In genomic region chr3:51390600-51391074, GRCh38 we compare ENCODE assay signal across 1 cellular context.
TF ChIP-seq lines count a peak whose summit lies in the region.

No MANE protein-coding gene starts in this region.

TF ChIP-seq in K562, 482 proteins besides CTCF, POLR2A, EP300 and RAD21 (continued from another document):
- TF ChIP-seq STAT6 (CRISPR knock-in tag; IDR thresholded peaks at IDR 0.05), result 0 out of 2 replicates have a peak, but pooled peaks have one; percentile 63
- TF ChIP-seq E2F8 (IDR thresholded peaks at IDR 0.05; ENCODE audit: low read depth, partially characterized antibody), result no peak
- peak; percentile 73; the same call in 1 of the 2 replicates for TF ChIP-seq MTA3 (IDR thresholded peaks at IDR 0.05; ENCODE audit: borderline replicate concordance)
- no peak for TF ChIP-seq CEBPG (CRISPR knock-in tag; IDR thresholded peaks at IDR 0.05)
- TF ChIP-seq CEBPG (tag; conservative IDR thresholded peaks at IDR 0.05 in 1 of 2, IDR thresholded peaks at IDR 0.05 in 1 of 2), result no peak
- no peak for TF ChIP-seq ARID1B (IDR thresholded peaks at IDR 0.05)
- TF ChIP-seq GTF2B (IDR thresholded peaks at IDR 0.05; ENCODE audit: extremely low read depth, insufficient read length), result no peak
- TF ChIP-seq ATF1 (CRISPR knock-in tag; IDR thresholded peaks at IDR 0.05), result no peak
- TF ChIP-seq ATF1 (tag; IDR thresholded peaks at IDR 0.05), result peak; percentile 85
- 0 out of 2 replicates have a peak, but pooled peaks have one; percentile 68 for TF ChIP-seq GTF2F1 (IDR thresholded peaks at IDR 0.05; ENCODE audit: low read depth, low read length)
- TF ChIP-seq RBM22 (IDR thresholded peaks at IDR 0.05; ENCODE audit: low read depth, low read length, poor library complexity, severe bottlenecking), result peak; percentile 5
- TF ChIP-seq HDAC1 (IDR thresholded peaks at IDR 0.05), result peak in 1 of 2 experiments; percentile 19; a peak in 1 of 4 replicates
- TF ChIP-seq ARID4B (CRISPR knock-in tag; IDR thresholded peaks at IDR 0.05), result no peak
- TF ChIP-seq BRD9 (IDR thresholded peaks at IDR 0.05; ENCODE audit: low read depth, partially characterized antibody), result no peak
- TF ChIP-seq MEIS2 (IDR thresholded peaks at IDR 0.05; ENCODE audit: partially characterized antibody), result no peak
- no peak for TF ChIP-seq GABPA (tag; conservative IDR thresholded peaks at IDR 0.05; ENCODE audit: low read depth)
- peak; percentile 50; the same call in 1 of the 2 replicates for TF ChIP-seq L3MBTL2 (IDR thresholded peaks at IDR 0.05)
- peak; percentile 30; the same call in 1 of the 2 replicates for TF ChIP-seq MGA (IDR thresholded peaks at IDR 0.05)
- no peak for TF ChIP-seq SRF (CRISPR knock-in tag; IDR thresholded peaks at IDR 0.05)
- TF ChIP-seq ZBTB11 (CRISPR knock-in tag; IDR thresholded peaks at IDR 0.05), result no peak
- TF ChIP-seq TCF15 (CRISPR knock-in tag; IDR thresholded peaks at IDR 0.05), result no peak
